24 cellular contexts compared by ENCODE assay signal in genomic region chr13:48583859-48584311, GRCh38. TPM values are rescaled to one million over a fixed set of nuclear protein-coding genes. Genes with fewer than 3 reads are reported as not detected.
DNase-seq lines count a peak whose midpoint lies in the region; ATAC-seq, FAIRE-seq and TF ChIP-seq lines count a peak whose summit lies in the region.
"Had no signal": no experiment of that assay in that cellular context is flagged by ENCODE, and none has a peak within 500 bp of the region (broad histone marks: within the 10 kb centered on the region; RNA-seq: fewer than 3 reads in every experiment).

No MANE protein-coding gene starts in this region.

- peaks cover 34% of the 10 kb centered on the region for H3K27me3 Mint-ChIP-seq in activated CD4-positive, alpha-beta T cell treated with anti-CD3 and anti-CD28 coated beads, Interleukin-2, amount 10 ng/mL, durations not matched to agents 7 days and 5 days

- no peak overlapping the region for H3K27ac Mint-ChIP-seq in activated CD4-positive, alpha-beta T cell treated with anti-CD3 and anti-CD28 coated beads, Interleukin-2, amount 10 ng/mL, durations not matched to agents 7 days and 5 days
- H3K27ac Mint-ChIP-seq: B cell, CD14-positive monocyte, IgD-negative memory B cell had no signal

- in situ Hi-C loops in HepG2 (cut with HindIII; ENCODE audit: extremely low pct_ligation_motif_present, low pct_unique_long_range_greater_than_20kb) (loop anchor here (5.0 to 25.0 kb wide), 2 partner anchors 252 to 472 kb away; no protein-coding TSS in a partner anchor), Panc1 (cut with HindIII; ENCODE audit: low pct_unique_long_range_greater_than_20kb, low sequenced_read_pairs) (no loop called here)

- H3K36me3 Mint-ChIP-seq in activated CD4-positive, alpha-beta T cell treated with anti-CD3 and anti-CD28 coated beads, Interleukin-2, amount 10 ng/mL, durations not matched to agents 7 days and 5 days (ENCODE audit: low read depth): peaks cover 6% of the 10 kb centered on the region
- H3K36me3 Mint-ChIP-seq: CD14-positive monocyte, IgD-negative memory B cell had no signal

- no peaks in the 10 kb centered on the region for H3K27me3 ChIP-seq in HepG2 (ENCODE audit: control insufficient read depth in 1 of 2, insufficient read depth in 2 of 2, low read length in 2 of 2)
- H3K27me3 ChIP-seq in right lobe of liver: no peaks in the 10 kb centered on the region
- no peaks in the 10 kb centered on the region for H3K27me3 ChIP-seq in Panc1 (ENCODE audit: control insufficient read depth, insufficient read depth, low read length)
- H3K27me3 ChIP-seq in esophagus (ENCODE audit: control insufficient read depth in 1 of 2, insufficient read depth in 2 of 2, low read length in 2 of 2): no peaks in the 10 kb centered on the region
- H3K27me3 ChIP-seq in vagina: no peaks in the 10 kb centered on the region

- DNase-seq in HepG2 (ENCODE audit: low spot score): peak; percentile 90
- no peak for DNase-seq in right lobe of liver
- no peak for DNase-seq in Panc1 (ENCODE audit: low read depth, low spot score)
- DNase-seq in vagina (ENCODE audit: extremely low spot score in 2 of 2): no peak
- DNase-seq in activated CD4-positive, alpha-beta T cell treated with anti-CD3 and anti-CD28 coated beads, Interleukin-2, amount 10 ng/mL, durations not matched to agents 7 days and 5 days: no peak
- DNase-seq in activated CD4-positive, alpha-beta T cell treated with anti-CD3 and anti-CD28 coated beads, Interleukin-2, amount 50 U/mL, for 4 hours: no peak
- no peak for DNase-seq in anterior cingulate cortex (lab: John Stamatoyannopoulos, UW)
- DNase-seq: DMS79, Karpas-422, NCI-H1092, NCI-H1436, NCI-H187 treated with DMSO at 0.1 percent for 48 hours, NCI-H2107, NCI-H446 treated with DMSO at 0.1 percent for 48 hours, NCI-H526 treated with DMSO at 0.1 percent for 48 hours, PC-9, SIG-M5 had no signal

- peaks cover 40% of the 10 kb centered on the region for H3K4me1 Mint-ChIP-seq in activated CD4-positive, alpha-beta T cell treated with anti-CD3 and anti-CD28 coated beads, Interleukin-2, amount 10 ng/mL, durations not matched to agents 7 days and 5 days

- TF ChIP-seq CTCF in HepG2 (CRISPR knock-in tag; IDR thresholded peaks at IDR 0.05) (no peak), right lobe of liver (IDR thresholded peaks at IDR 0.05) (no peak), Panc1 (IDR thresholded peaks at IDR 0.05) (no peak), vagina (IDR thresholded peaks at IDR 0.05) (no peak)

- intact Hi-C loops in HepG2 (cut with micrococcal nuclease; ENCODE audit: unreplicated experiment) (no loop called here), right lobe of liver (cut with DNase I) (loop anchor here (5.0 to 10.0 kb wide), 2 partner anchors 249 to 462 kb away; no protein-coding TSS in a partner anchor), Panc1 (cut with micrococcal nuclease; ENCODE audit: unreplicated experiment) (loop anchor here (5.0 kb wide), 1 partner anchor 457 kb away; no protein-coding TSS in a partner anchor), vagina (cut with DNase I) (no loop called here)

- H3K79me2 ChIP-seq in HepG2 (ENCODE audit: insufficient read depth, low read length): no peaks in the 10 kb centered on the region

- no peak for TF ChIP-seq RAD21 in HepG2 (CRISPR knock-in tag; IDR thresholded peaks at IDR 0.05)

- H3K9me3 ChIP-seq in HepG2 (ENCODE audit: low read length): peaks cover 10% of the 10 kb centered on the region
- H3K9me3 ChIP-seq in right lobe of liver: no peaks in the 10 kb centered on the region
- H3K9me3 ChIP-seq in Panc1 (ENCODE audit: control insufficient read depth, insufficient read depth, low read depth, low read length): no peaks in the 10 kb centered on the region
- no peaks in the 10 kb centered on the region for H3K9me3 ChIP-seq in esophagus (ENCODE audit: control insufficient read depth in 2 of 2, insufficient read depth in 1 of 2, low read depth in 1 of 2, low read length in 1 of 2)
- H3K9me3 ChIP-seq in vagina: no peaks in the 10 kb centered on the region

- peak overlapping the region; percentile 5; the same call in 1 of the 2 replicates for H3K4me2 ChIP-seq in HepG2 (ENCODE audit: low read depth, low read length)
- H3K4me2 ChIP-seq: A549, PC-9 had no signal

- H3K4me1 ChIP-seq in HepG2 (ENCODE audit: insufficient read depth, low read length) (peaks cover 89% of the 10 kb centered on the region), right lobe of liver (peaks cover 0 to 8% (median 0%) of the 10 kb centered on the region in 4 donors), Panc1 (ENCODE audit: control insufficient read depth, insufficient read depth, low read length) (peaks cover 6% of the 10 kb centered on the region; the same call in 1 of the 2 replicates), esophagus (ENCODE audit: control insufficient read depth in 2 of 2, insufficient read depth in 2 of 2, low read length in 1 of 2) (peaks cover 0 to 12% of the 10 kb centered on the region in 2 donors), vagina (peaks cover 41% of the 10 kb centered on the region)
- H3K4me1 ChIP-seq: A549 had no signal

- POLR2A ChIA-PET in HepG2 (lab: Yijun Ruan, JAX): no interaction called here
- POLR2A ChIA-PET in Panc1 (lab: Charles Lee): no interaction called here
- POLR2A ChIA-PET in activated CD4-positive, alpha-beta T cell treated with anti-CD3 and anti-CD28 coated beads, Interleukin-2, amount 10 ng/mL, durations not matched to agents 7 days and 5 days (lab: Charles Lee): no interaction called here

- FAIRE-seq in HepG2 (lab: Jason Lieb, UNC): peak; percentile 23
- FAIRE-seq: A549, H1 had no signal

- H3K36me3 ChIP-seq in HepG2 (replicated peaks in 1 of 2; ENCODE audit: control insufficient read depth in 1 of 2, insufficient read depth in 2 of 2, low read length in 2 of 2) (no peaks in the 10 kb centered on the region), right lobe of liver (no peaks in the 10 kb centered on the region), Panc1 (ENCODE audit: control insufficient read depth, insufficient read depth, low read length) (no peaks in the 10 kb centered on the region), esophagus (ENCODE audit: control insufficient read depth in 2 of 2, insufficient read depth in 2 of 2, low read length in 1 of 2) (no peaks in the 10 kb centered on the region), vagina (no peaks in the 10 kb centered on the region)

- no TSS peak for BruUV-seq in HepG2 (replicated peaks; lab: Mats Ljungman, UMichigan)
- no TSS peak for BruUV-seq in Panc1 (replicated peaks; lab: Mats Ljungman, UMichigan)

- H3K4me3 ChIP-seq in HepG2 (replicated peaks in 1 of 3; ENCODE audit: insufficient read depth in 1 of 3, low read depth in 2 of 3, low read length in 3 of 3) (no peak overlapping the region), right lobe of liver (no peak overlapping the region), Panc1 (ENCODE audit: low read depth in 2 of 2, low read length in 2 of 2) (no peak overlapping the region), esophagus (ENCODE audit: low read depth in 1 of 2, low read length in 2 of 2) (no peak overlapping the region), vagina (no peak overlapping the region)
- H3K4me3 ChIP-seq: A549, PC-9 had no signal

- no peak overlapping the region for H3K4me3 Mint-ChIP-seq in activated CD4-positive, alpha-beta T cell treated with anti-CD3 and anti-CD28 coated beads, Interleukin-2, amount 10 ng/mL, durations not matched to agents 7 days and 5 days
- H3K4me3 Mint-ChIP-seq: B cell, CD14-positive monocyte, IgD-negative memory B cell had no signal

- TF ChIP-seq POLR2A in HepG2 (IDR thresholded peaks at IDR 0.05; ENCODE audit: insufficient read depth in 1 of 2, low read depth in 2 of 2, low read length in 2 of 2) (no peak), right lobe of liver (IDR thresholded peaks at IDR 0.05) (no peak), vagina (IDR thresholded peaks at IDR 0.05) (no peak)

- peak in 1 of 2 experiments; percentile 63; a peak in 1 of 4 replicates for TF ChIP-seq EP300 in HepG2 (IDR thresholded peaks at IDR 0.05; ENCODE audit: low read depth in 2 of 2, low read length in 2 of 2)
- peak; percentile 76; the same call in 1 of the 2 replicates for TF ChIP-seq EP300 in HepG2 (CRISPR knock-in tag; IDR thresholded peaks at IDR 0.05; ENCODE audit: borderline replicate concordance)

- ATAC-seq in HepG2 (peak; percentile 89), right lobe of liver (no peak), Panc1 (no peak)
- ATAC-seq: A549, HCT116 had no signal

- 0% methylated on average over 3 of the region's 3 CpGs for whole genome bisulfite sequencing in HepG2 (ENCODE audit: low lambda C conversion rate)
- WGBS in right lobe of liver (ENCODE audit: insufficient coverage, low coverage, low lambda C conversion rate, missing lambda C conversion rate): 34% methylated on average over 3 of the region's 3 CpGs
- 33 to 34% methylated on average over 3 of the region's 3 CpGs for WGBS in esophagus, 2 donors

- no peak overlapping the region for H3K9ac ChIP-seq in HepG2 (ENCODE audit: insufficient read depth, low read depth, low read length)

- H3K27ac ChIP-seq in HepG2 (ENCODE audit: extremely low read length, insufficient read depth, low read length) (peak overlapping the region; percentile 44), right lobe of liver (no peak overlapping the region), Panc1 (ENCODE audit: low read length) (peak overlapping the region; percentile 68; the same call in 1 of the 2 replicates), esophagus (ENCODE audit: low read depth in 2 of 2, low read length in 1 of 2) (peak overlapping the region; percentile 0 to 24), vagina (peak overlapping the region; percentile 42)
- H3K27ac ChIP-seq: A549, PC-9 had no signal

- CTCF ChIA-PET in HepG2 (lab: Yijun Ruan, JAX; ENCODE audit: low intra/inter-chr PET ratio, low total read pairs): no interaction called here
- CTCF ChIA-PET in Panc1 (lab: Charles Lee): no interaction called here
- CTCF ChIA-PET in activated CD4-positive, alpha-beta T cell treated with anti-CD3 and anti-CD28 coated beads, Interleukin-2, amount 10 ng/mL, durations not matched to agents 7 days and 5 days (lab: Charles Lee): interaction anchor here (0.6 to 1.1 kb wide), 2 partner anchors 12 to 185 kb away, joined by 3 read pairs; no protein-coding TSS in a partner anchor

- no peak overlapping the region for H2AFZ ChIP-seq in HepG2 (ENCODE audit: low read length)
- H2AFZ ChIP-seq: PC-9 had no signal

- H4K20me1 ChIP-seq in HepG2 (ENCODE audit: insufficient read depth, low read length): no peaks in the 10 kb centered on the region

- peaks cover 2% of the 10 kb centered on the region for H3K9me3 Mint-ChIP-seq in activated CD4-positive, alpha-beta T cell treated with anti-CD3 and anti-CD28 coated beads, Interleukin-2, amount 10 ng/mL, durations not matched to agents 7 days and 5 days

RNA-seq across cellular contexts. Expression of gene RCBTB2, which starts 51.0 kb away (rescaled TPM):
- total RNA-seq in HepG2 (2016; rRNA removed; fragmentation: Illumina TruSeq; extraction: Trizol) (1.9 and 3.0 TPM in 2 replicates), right lobe of liver (1 to 10 TPM; 2.6 to 7.5 (median 4.8) TPM), Panc1 (2021; ENCODE audit: unreplicated experiment) (4.4 TPM), vagina (14.7 TPM)
- total RNA-seq in HepG2 (2016; cell fraction: cytosol; rRNA removed; fragmentation: Illumina TruSeq; extraction: Trizol; ENCODE audit: low read depth): 0.26 and 0.40 TPM in 2 replicates
- total RNA-seq in HepG2 (2016; cell fraction: insoluble cytoplasmic fraction; rRNA removed; fragmentation: Illumina TruSeq; extraction: Trizol): 2.2 and 2.8 TPM in 2 replicates
- total RNA-seq in HepG2 (2016; cell fraction: membrane; rRNA removed; fragmentation: Illumina TruSeq; extraction: Trizol): 0.86 and 1.1 TPM in 2 replicates
- total RNA-seq in HepG2 (2016; cell fraction: nucleus; rRNA removed; fragmentation: Illumina TruSeq; extraction: Trizol): 2.0 and 4.1 TPM in 2 replicates
- polyA plus RNA-seq in HepG2 (2011; rRNA removed) (1.8 and 2.7 TPM in 2 replicates), esophagus (10 to 100 TPM in 1 of 2 donors, 1 to 10 TPM in 1; 8.7 to 15.0 TPM)
- polyA plus RNA-seq in HepG2 (2011; cell fraction: cytosol; rRNA removed): 1.3 and 1.6 TPM in 2 replicates
- 1.8 and 2.5 TPM in 2 replicates for polyA plus RNA-seq in HepG2 (2011; cell fraction: nucleus; rRNA removed)
- 1.2 and 1.6 TPM in 2 replicates for polyA plus RNA-seq in HepG2 (2012)
- 0.16 and 0.17 TPM in 2 replicates for polyA plus RNA-seq in HepG2 (2016; cell fraction: cytosol; fragmentation: Illumina TruSeq; extraction: Trizol; ENCODE audit: low read depth)
- 2.0 and 2.2 TPM in 2 replicates for polyA plus RNA-seq in HepG2 (2016; cell fraction: insoluble cytoplasmic fraction; fragmentation: Illumina TruSeq; extraction: Trizol; ENCODE audit: low read depth)
- polyA plus RNA-seq in HepG2 (2016; cell fraction: membrane; fragmentation: Illumina TruSeq; extraction: Trizol; ENCODE audit: low read depth): 0.30 and 0.35 TPM in 2 replicates
- 3.2 and 3.5 TPM in 2 replicates for polyA plus RNA-seq in HepG2 (2016; cell fraction: nucleus; fragmentation: Illumina TruSeq; extraction: Trizol; ENCODE audit: insufficient read depth, low read depth)
- polyA minus RNA-seq in HepG2 (2011; rRNA and poly(A)+ RNA removed; ENCODE audit: low replicate concordance): 3.5 and 3.8 TPM in 2 replicates
- 1.2 and 1.4 TPM in 2 replicates for polyA minus RNA-seq in HepG2 (2011; cell fraction: cytosol; rRNA and poly(A)+ RNA removed)
- polyA minus RNA-seq in HepG2 (2011; cell fraction: nucleus; rRNA and poly(A)+ RNA removed): 3.1 and 4.5 TPM in 2 replicates
- polyA plus RNA-seq in Panc1 (2012; ENCODE audit: insufficient read length): 2.7 TPM
- 10 to 100 TPM; 22.5 to 24.5 TPM for total RNA-seq in activated CD4-positive, alpha-beta T cell treated with anti-CD3 and anti-CD28 coated beads, Interleukin-2, amount 10 ng/mL, durations not matched to agents 7 days and 5 days

Comparison
In these comparisons a context has a peak if more than half of its experiments do, and no peak if none do; other contexts are left out.
1. H3K27ac ChIP-seq: peak in HepG2 (single experiment), Panc1 (single experiment), esophagus (2 of 2) and vagina (single experiment); none in right lobe of liver (0 of 3).
2. intact Hi-C loops: an anchor here in right lobe of liver (5.0 to 10.0 kb wide) and Panc1 (5.0 kb wide); none called in HepG2 and vagina.